In the genomic region with DNA sequence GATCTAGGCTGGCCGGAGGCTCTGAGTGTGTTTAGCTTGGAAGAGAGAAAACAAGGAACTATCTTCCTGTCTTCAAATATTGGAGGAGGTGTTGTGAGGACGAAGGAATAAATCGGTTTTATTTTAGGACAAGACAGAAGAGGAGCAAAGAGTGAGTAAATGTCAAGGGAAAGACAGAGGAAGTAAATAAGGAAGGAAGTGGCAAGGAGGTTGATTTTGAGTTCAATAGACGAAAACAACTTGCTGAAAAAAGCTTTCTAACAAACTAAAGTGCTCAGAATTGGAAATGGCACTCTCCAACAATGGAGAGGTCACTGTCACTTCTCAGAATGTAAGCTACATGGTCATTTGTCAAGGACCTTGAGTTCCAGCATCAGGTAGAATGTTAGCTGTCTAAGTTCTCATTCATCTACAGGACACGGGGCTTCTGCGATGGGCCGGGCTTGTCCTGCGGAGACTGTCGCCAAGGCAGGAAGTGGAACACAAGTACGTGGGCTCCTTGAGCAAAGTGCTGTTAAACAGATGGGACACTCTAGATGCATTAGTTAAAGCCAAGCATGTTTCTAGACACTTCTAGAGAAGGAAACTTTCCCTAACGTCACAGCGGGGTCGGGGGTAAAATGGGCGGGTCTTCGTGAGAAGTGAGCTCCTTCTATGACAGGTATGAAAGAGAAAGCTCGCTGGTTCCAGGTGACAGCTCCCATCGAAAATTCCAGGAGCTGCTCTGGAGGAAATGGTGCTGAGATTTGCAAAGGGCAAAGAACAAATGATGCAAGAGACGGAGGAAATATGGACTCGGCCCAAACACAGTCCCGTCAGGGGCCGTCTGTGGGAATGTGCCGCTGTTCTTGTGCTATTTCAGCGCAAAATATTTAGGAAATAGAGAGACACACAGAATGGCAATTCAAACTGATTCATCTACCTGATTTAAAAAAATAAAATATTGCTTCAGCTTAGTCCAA, we compare ENCODE assay signal across 10 cellular contexts.
DNase-seq lines count a peak whose midpoint lies in the region; ATAC-seq and TF ChIP-seq lines count a peak whose summit lies in the region.
"Had no signal": no experiment of that assay in that cellular context is flagged by ENCODE, and none has a peak within 500 bp of the region (broad histone marks: within the 10 kb centered on the region; RNA-seq: fewer than 3 reads in every experiment).

No MANE protein-coding gene starts in this region.

- ATAC-seq in natural killer cell treated with Interleukin-12 subunit alpha and Interleukin-12 subunit beta and Interleukin-15 and Interleukin-18, amount 100 ng/mL, for 72 hours: peak; percentile 70 to 74
- ATAC-seq in omental fat pad (ENCODE audit: low FRiP score) (no peak), esophagus mucosa (no peak)

- peaks cover 6 to 19% of the 10 kb centered on the region in 2 donors for H3K27me3 Mint-ChIP-seq in natural killer cell treated with Interleukin-12 subunit alpha and Interleukin-12 subunit beta and Interleukin-15 and Interleukin-18, amount 100 ng/mL, for 72 hours

- no peaks in the 10 kb centered on the region for H3K36me3 Mint-ChIP-seq in natural killer cell treated with Interleukin-12 subunit alpha and Interleukin-12 subunit beta and Interleukin-15 and Interleukin-18, amount 100 ng/mL, for 72 hours

- H3K4me1 Mint-ChIP-seq in natural killer cell treated with Interleukin-12 subunit alpha and Interleukin-12 subunit beta and Interleukin-15 and Interleukin-18, amount 100 ng/mL, for 72 hours (ENCODE audit: low read depth in 2 of 2): peaks cover 11 to 16% of the 10 kb centered on the region in 2 donors

- H3K27ac Mint-ChIP-seq in natural killer cell treated with Interleukin-12 subunit alpha and Interleukin-12 subunit beta and Interleukin-15 and Interleukin-18, amount 100 ng/mL, for 72 hours: peak overlapping the region; percentile 22 to 32

- TF ChIP-seq CTCF in omental fat pad (IDR thresholded peaks at IDR 0.05): no peak

- DNase-seq in CD1c-positive myeloid dendritic cell (ENCODE audit: extremely low spot score) (peak; percentile 28), omental fat pad (ENCODE audit: low spot score) (no peak), NAMALWA (ENCODE audit: low spot score) (no peak)
- DNase-seq in activated CD4-positive, alpha-beta T cell treated with anti-CD3 and anti-CD28 coated beads for 1 hour: peak; percentile 18
- DNase-seq in activated naive CD4-positive, alpha-beta T cell treated with Interleukin-2 at 50 U/mL for 16 hours: peak; percentile 41
- DNase-seq in natural killer cell treated with Interleukin-12 subunit alpha and Interleukin-12 subunit beta and Interleukin-15 and Interleukin-18, amount 100 ng/mL, for 72 hours (ENCODE audit: low spot score): no peak
- DNase-seq in NK-92 treated with Interleukin-12 subunit alpha and Interleukin-12 subunit beta, amount 100 ng/mL, for 24 hours (lab: John Stamatoyannopoulos, UW): no peak
- DNase-seq: NCI-H1436 treated with DMSO at 0.1 percent for 48 hours, transverse colon had no signal

- H3K4me3 Mint-ChIP-seq in natural killer cell treated with Interleukin-12 subunit alpha and Interleukin-12 subunit beta and Interleukin-15 and Interleukin-18, amount 100 ng/mL, for 72 hours: peak overlapping the region; percentile 59

- H3K9me3 Mint-ChIP-seq in natural killer cell treated with Interleukin-12 subunit alpha and Interleukin-12 subunit beta and Interleukin-15 and Interleukin-18, amount 100 ng/mL, for 72 hours: no peaks in the 10 kb centered on the region

Comparison
In these comparisons a context has a peak if more than half of its experiments do, and no peak if none do; other contexts are left out.
1. DNase-seq: peak in CD1c-positive myeloid dendritic cell (single experiment), activated CD4-positive, alpha-beta T cell treated with anti-CD3 and anti-CD28 coated beads for 1 hour (single experiment) and activated naive CD4-positive, alpha-beta T cell treated with Interleukin-2 at 50 U/mL for 16 hours (single experiment); none in natural killer cell treated with Interleukin-12 subunit alpha and Interleukin-12 subunit beta and Interleukin-15 and Interleukin-18, amount 100 ng/mL, for 72 hours (single experiment), omental fat pad (single experiment), NK-92 treated with Interleukin-12 subunit alpha and Interleukin-12 subunit beta, amount 100 ng/mL, for 24 hours (single experiment) and NAMALWA (single experiment).
2. ATAC-seq: peak in natural killer cell treated with Interleukin-12 subunit alpha and Interleukin-12 subunit beta and Interleukin-15 and Interleukin-18, amount 100 ng/mL, for 72 hours (2 of 2); none in omental fat pad (single experiment) and esophagus mucosa (single experiment).